Comparison of ENCODE assay signal across 1 cellular context in genomic region chr22:23146842-23147205, GRCh38.
TF ChIP-seq lines count a peak whose summit lies in the region.

No MANE protein-coding gene starts in this region.

TF ChIP-seq in endothelial cell of umbilical vein, 7 proteins besides CTCF, POLR2A, EP300 and RAD21:
- TF ChIP-seq MYC (IDR thresholded peaks at IDR 0.05; ENCODE audit: low read depth, low read length) (no peak), FOS (IDR thresholded peaks at IDR 0.05; ENCODE audit: borderline replicate concordance, insufficient read depth, low read length) (no peak), JUN (IDR thresholded peaks at IDR 0.05; ENCODE audit: borderline replicate concordance, insufficient read depth, insufficient read length, low read depth) (no peak), MAX (IDR thresholded peaks at IDR 0.05; ENCODE audit: insufficient read depth, insufficient read length) (no peak), EZH2 (IDR thresholded peaks at IDR 0.05; ENCODE audit: borderline replicate concordance, low read depth, low read length, severe bottlenecking) (no peak), POLR2AphosphoS5 (IDR thresholded peaks at IDR 0.05; ENCODE audit: insufficient read depth, low read depth, low read length) (no peak), GATA2 (IDR thresholded peaks at IDR 0.05; ENCODE audit: insufficient read depth, insufficient read length, low read depth, low read length) (no peak)
